Comparison of ENCODE assay signal across 18 cellular contexts in the genomic region with DNA sequence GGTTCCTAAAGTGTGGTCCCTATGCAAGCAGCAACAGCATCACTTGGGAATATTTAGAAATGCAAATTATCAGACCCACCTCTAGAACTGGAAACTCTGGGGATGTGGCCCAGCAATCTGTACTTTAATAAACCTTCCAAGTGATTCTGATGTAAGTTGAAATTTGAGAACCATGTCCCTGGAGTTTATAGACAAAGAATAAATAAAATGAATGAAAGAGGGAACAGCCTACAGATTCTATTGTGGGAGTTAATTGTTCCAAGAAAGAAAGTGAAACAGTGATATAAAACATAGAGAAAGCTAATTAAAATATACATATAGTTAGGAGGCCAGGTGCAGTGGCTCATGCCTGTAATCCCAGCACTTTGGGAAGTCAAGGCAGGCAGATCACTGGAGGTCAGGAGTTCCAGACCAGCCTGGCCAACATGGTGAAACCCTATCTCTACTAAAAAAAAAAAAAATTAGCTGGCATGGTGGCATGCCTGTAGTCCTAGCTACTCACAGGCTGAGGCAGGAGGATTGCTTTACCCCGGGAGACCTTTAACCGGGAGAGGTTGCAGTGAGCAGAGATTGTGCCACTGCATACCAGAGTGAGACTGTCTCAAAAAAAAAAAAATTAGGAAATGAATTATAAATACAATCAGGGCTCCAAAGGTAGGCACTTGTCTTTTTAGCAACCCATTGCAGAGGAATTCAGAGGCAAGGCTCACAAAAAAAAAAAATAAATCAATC.
DNase-seq lines count a peak whose midpoint lies in the region; ATAC-seq lines count a peak whose summit lies in the region.
"Had no signal": no experiment of that assay in that cellular context is flagged by ENCODE, and none has a peak within 500 bp of the region (broad histone marks: within the 10 kb centered on the region; RNA-seq: fewer than 3 reads in every experiment).

No MANE protein-coding gene starts in this region.

- peak; percentile 35 for DNase-seq in DMS153 (lab: John Stamatoyannopoulos, UW)
- no peak for DNase-seq in DMS153 treated with DMSO at 0.1 percent for 48 hours (lab: John Stamatoyannopoulos, UW; ENCODE audit: unreplicated experiment)
- peak; percentile 6 for DNase-seq in H4 (ENCODE audit: low spot score)
- peak; percentile 7 for DNase-seq in NCI-H69 (lab: John Stamatoyannopoulos, UW)
- no peak for DNase-seq in left lobe of liver (ENCODE audit: low spot score)
- DNase-seq in NCI-H2227 treated with DMSO at 0.1 percent for 48 hours (lab: John Stamatoyannopoulos, UW) = no peak
- no peak for DNase-seq in stimulated activated naive CD8-positive, alpha-beta T cell treated with anti-CD3 and anti-CD28 coated beads, Interleukin-15, Interleukin-2, amounts not matched to agents 100 U/mL and 50 U/mL, for 24 hours
- DNase-seq: CD8-positive, alpha-beta T cell; IMR-90; NCI-H2029 treated with DMSO at 0.1 percent for 48 hours; NCI-H446; NCI-H526 treated with DMSO at 0.1 percent for 48 hours; NK-92 treated with Interleukin-12 subunit alpha and Interleukin-12 subunit beta, amount 100 ng/mL, for 24 hours; SIG-M5; SK-N-SH; T-helper 2 cell had no signal

- ATAC-seq in left lobe of liver (peak; percentile 69), GM21447 (IDR thresholded peaks at IDR 0.05; ENCODE audit: unreplicated experiment) (no peak)
- no peak for ATAC-seq in stimulated activated naive CD8-positive, alpha-beta T cell treated with anti-CD3 and anti-CD28 coated beads, Interleukin-15, Interleukin-2, amounts not matched to agents 100 U/mL and 50 U/mL, for 24 hours
- ATAC-seq: CD8-positive, alpha-beta T cell; Panc1 had no signal

Comparison
In these comparisons a context has a peak if more than half of its experiments do, and no peak if none do; other contexts are left out.
1. DNase-seq: peak in DMS153 (single experiment), H4 (single experiment) and NCI-H69 (single experiment); none in DMS153 treated with DMSO at 0.1 percent for 48 hours (single experiment), left lobe of liver (single experiment), NCI-H2227 treated with DMSO at 0.1 percent for 48 hours (single experiment) and stimulated activated naive CD8-positive, alpha-beta T cell treated with anti-CD3 and anti-CD28 coated beads, Interleukin-15, Interleukin-2, amounts not matched to agents 100 U/mL and 50 U/mL, for 24 hours (single experiment).